Comparison of ENCODE assay signal across 1 cellular context in the genomic region with DNA sequence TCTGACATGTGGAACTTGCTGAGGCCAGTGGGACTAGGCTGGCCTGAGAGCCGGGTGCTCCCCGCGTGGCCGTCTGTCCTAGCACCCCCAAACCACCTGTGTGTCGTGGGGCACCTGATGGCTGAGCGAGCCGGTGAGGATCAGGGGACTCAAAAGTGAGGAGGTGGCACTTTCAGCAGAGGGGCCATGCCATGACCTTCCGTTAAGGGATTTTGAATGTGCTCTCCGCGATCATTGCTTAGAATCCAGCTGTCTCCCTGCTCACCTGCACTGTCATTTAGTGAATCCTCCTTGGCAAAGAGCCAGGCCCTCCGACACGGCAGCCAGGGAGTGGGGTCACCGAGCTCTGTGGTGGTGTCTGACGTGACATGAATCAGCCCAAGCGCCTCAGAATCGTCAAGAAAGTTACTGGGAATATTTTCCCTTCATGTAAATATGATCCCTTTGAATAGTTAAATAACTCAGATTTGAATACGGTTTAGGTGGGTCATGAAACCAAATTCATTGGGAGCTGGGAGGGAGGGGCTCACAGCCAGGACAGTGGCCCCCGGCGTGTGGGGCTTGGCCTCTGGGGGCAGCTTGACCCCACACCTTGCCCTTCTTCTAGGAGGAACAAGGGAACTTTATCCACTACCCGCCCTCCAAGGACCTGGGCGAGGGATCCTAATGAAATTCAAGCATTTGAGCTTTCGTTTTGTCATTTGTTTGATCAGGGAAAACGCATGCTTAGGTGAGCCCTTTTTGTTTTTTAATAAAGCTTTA.
TF ChIP-seq lines count a peak whose summit lies in the region.

No MANE protein-coding gene starts in this region.

TF ChIP-seq in K562, 482 proteins besides CTCF, POLR2A, EP300 and RAD21 (continued from another document):
- TF ChIP-seq, protein P1, sequence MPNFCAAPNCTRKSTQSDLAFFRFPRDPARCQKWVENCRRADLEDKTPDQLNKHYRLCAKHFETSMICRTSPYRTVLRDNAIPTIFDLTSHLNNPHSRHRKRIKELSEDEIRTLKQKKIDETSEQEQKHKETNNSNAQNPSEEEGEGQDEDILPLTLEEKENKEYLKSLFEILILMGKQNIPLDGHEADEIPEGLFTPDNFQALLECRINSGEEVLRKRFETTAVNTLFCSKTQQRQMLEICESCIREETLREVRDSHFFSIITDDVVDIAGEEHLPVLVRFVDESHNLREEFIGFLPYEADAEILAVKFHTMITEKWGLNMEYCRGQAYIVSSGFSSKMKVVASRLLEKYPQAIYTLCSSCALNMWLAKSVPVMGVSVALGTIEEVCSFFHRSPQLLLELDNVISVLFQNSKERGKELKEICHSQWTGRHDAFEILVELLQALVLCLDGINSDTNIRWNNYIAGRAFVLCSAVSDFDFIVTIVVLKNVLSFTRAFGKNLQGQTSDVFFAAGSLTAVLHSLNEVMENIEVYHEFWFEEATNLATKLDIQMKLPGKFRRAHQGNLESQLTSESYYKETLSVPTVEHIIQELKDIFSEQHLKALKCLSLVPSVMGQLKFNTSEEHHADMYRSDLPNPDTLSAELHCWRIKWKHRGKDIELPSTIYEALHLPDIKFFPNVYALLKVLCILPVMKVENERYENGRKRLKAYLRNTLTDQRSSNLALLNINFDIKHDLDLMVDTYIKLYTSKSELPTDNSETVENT (CRISPR knock-in tag; IDR thresholded peaks at IDR 0.05), result no peak
- TF ChIP-seq TOE1 (IDR thresholded peaks at IDR 0.05; ENCODE audit: borderline replicate concordance) (no peak), TOE1 (CRISPR knock-in tag; IDR thresholded peaks at IDR 0.05; ENCODE audit: borderline replicate concordance, low read depth) (no peak), NFIC (IDR thresholded peaks at IDR 0.05) (peak; percentile 84), POLR2G (IDR thresholded peaks at IDR 0.05; ENCODE audit: low read depth, low read length) (no peak)
- TF ChIP-seq, protein P2, sequence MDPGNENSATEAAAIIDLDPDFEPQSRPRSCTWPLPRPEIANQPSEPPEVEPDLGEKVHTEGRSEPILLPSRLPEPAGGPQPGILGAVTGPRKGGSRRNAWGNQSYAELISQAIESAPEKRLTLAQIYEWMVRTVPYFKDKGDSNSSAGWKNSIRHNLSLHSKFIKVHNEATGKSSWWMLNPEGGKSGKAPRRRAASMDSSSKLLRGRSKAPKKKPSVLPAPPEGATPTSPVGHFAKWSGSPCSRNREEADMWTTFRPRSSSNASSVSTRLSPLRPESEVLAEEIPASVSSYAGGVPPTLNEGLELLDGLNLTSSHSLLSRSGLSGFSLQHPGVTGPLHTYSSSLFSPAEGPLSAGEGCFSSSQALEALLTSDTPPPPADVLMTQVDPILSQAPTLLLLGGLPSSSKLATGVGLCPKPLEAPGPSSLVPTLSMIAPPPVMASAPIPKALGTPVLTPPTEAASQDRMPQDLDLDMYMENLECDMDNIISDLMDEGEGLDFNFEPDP (CRISPR knock-in tag; IDR thresholded peaks at IDR 0.05), result no peak
- TF ChIP-seq, protein P3, sequence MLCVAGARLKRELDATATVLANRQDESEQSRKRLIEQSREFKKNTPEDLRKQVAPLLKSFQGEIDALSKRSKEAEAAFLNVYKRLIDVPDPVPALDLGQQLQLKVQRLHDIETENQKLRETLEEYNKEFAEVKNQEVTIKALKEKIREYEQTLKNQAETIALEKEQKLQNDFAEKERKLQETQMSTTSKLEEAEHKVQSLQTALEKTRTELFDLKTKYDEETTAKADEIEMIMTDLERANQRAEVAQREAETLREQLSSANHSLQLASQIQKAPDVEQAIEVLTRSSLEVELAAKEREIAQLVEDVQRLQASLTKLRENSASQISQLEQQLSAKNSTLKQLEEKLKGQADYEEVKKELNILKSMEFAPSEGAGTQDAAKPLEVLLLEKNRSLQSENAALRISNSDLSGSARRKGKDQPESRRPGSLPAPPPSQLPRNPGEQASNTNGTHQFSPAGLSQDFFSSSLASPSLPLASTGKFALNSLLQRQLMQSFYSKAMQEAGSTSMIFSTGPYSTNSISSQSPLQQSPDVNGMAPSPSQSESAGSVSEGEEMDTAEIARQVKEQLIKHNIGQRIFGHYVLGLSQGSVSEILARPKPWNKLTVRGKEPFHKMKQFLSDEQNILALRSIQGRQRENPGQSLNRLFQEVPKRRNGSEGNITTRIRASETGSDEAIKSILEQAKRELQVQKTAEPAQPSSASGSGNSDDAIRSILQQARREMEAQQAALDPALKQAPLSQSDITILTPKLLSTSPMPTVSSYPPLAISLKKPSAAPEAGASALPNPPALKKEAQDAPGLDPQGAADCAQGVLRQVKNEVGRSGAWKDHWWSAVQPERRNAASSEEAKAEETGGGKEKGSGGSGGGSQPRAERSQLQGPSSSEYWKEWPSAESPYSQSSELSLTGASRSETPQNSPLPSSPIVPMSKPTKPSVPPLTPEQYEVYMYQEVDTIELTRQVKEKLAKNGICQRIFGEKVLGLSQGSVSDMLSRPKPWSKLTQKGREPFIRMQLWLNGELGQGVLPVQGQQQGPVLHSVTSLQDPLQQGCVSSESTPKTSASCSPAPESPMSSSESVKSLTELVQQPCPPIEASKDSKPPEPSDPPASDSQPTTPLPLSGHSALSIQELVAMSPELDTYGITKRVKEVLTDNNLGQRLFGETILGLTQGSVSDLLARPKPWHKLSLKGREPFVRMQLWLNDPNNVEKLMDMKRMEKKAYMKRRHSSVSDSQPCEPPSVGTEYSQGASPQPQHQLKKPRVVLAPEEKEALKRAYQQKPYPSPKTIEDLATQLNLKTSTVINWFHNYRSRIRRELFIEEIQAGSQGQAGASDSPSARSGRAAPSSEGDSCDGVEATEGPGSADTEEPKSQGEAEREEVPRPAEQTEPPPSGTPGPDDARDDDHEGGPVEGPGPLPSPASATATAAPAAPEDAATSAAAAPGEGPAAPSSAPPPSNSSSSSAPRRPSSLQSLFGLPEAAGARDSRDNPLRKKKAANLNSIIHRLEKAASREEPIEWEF (CRISPR knock-in tag; IDR thresholded peaks at IDR 0.05), result no peak
